ENCODE assay signal across 28 cellular contexts in genomic region chr3:49775538-49775937, GRCh38. TPM values are rescaled to one million over a fixed set of nuclear protein-coding genes. Genes with fewer than 3 reads are reported as not detected.
A peak's percentile ranks its signal among the peaks of the same experiment; 100 is the strongest.
DNase-seq lines count a peak whose midpoint lies in the region; ATAC-seq, FAIRE-seq and TF ChIP-seq lines count a peak whose summit lies in the region.
"Had no signal": no experiment of that assay in that cellular context is flagged by ENCODE, and none has a peak within 500 bp of the region (broad histone marks: within the 10 kb centered on the region; RNA-seq: fewer than 3 reads in every experiment).

No MANE protein-coding gene starts in this region.

- peak overlapping the region; percentile 14 for H3K27ac ChIP-seq in temporal lobe (ENCODE audit: low read depth, low read length)
- H3K27ac ChIP-seq in vagina = no peak overlapping the region
- H3K27ac ChIP-seq: A549; BLaER1 treated with 17β-estradiol and CSF1 and Interleukin-3, amounts not matched to agents 10 nM and 100 nM; foreskin keratinocyte; parathyroid adenoma had no signal

- peaks cover 47% of the 10 kb centered on the region for H3K4me1 ChIP-seq in vagina
- H3K4me1 ChIP-seq: foreskin keratinocyte, parathyroid adenoma had no signal

- CTCF ChIA-PET in activated CD8-positive, alpha-beta memory T cell treated with anti-CD3 and anti-CD28 coated beads, Interleukin-2, amount 10 ng/mL, durations not matched to agents 7 days and 5 days (lab: Charles Lee) = interaction anchor here (0.6 to 1.0 kb wide), 2 partner anchors 8 to 42 kb away, joined by 3 read pairs; no protein-coding TSS in a partner anchor

- TF ChIP-seq CTCF in vagina (IDR thresholded peaks at IDR 0.05) = no peak

- H3K4me3 Mint-ChIP-seq in activated CD8-positive, alpha-beta memory T cell treated with anti-CD3 and anti-CD28 coated beads, Interleukin-2, amount 10 ng/mL, durations not matched to agents 7 days and 5 days = no peak overlapping the region
- H3K4me3 Mint-ChIP-seq: naive thymus-derived CD8-positive, alpha-beta T cell had no signal

- H3K4me3 ChIP-seq in vagina = no peak overlapping the region
- H3K4me3 ChIP-seq: A549; BLaER1 treated with 17β-estradiol and CSF1 and Interleukin-3, amounts not matched to agents 10 nM and 100 nM had no signal

- H3K9me3 Mint-ChIP-seq in activated CD8-positive, alpha-beta memory T cell treated with anti-CD3 and anti-CD28 coated beads, Interleukin-2, amount 10 ng/mL, durations not matched to agents 7 days and 5 days (ENCODE audit: low read depth) = no peaks in the 10 kb centered on the region
- H3K9me3 Mint-ChIP-seq: naive thymus-derived CD8-positive, alpha-beta T cell had no signal

- peaks cover 0 to 17% of the 10 kb centered on the region in 2 donors for H3K36me3 ChIP-seq in vagina

- ATAC-seq in activated CD8-positive, alpha-beta memory T cell treated with anti-CD3 and anti-CD28 coated beads, Interleukin-2, amount 10 ng/mL, durations not matched to agents 7 days and 5 days = no peak
- ATAC-seq in HG03354 (IDR thresholded peaks at IDR 0.05; ENCODE audit: poor library complexity, severe bottlenecking, unreplicated experiment) = no peak
- ATAC-seq: A549; foreskin keratinocyte; HepG2; naive thymus-derived CD8-positive, alpha-beta T cell had no signal

- peaks cover 19% of the 10 kb centered on the region for H3K36me3 Mint-ChIP-seq in activated CD8-positive, alpha-beta memory T cell treated with anti-CD3 and anti-CD28 coated beads, Interleukin-2, amount 10 ng/mL, durations not matched to agents 7 days and 5 days

- peak; percentile 10 for DNase-seq in activated CD8-positive, alpha-beta memory T cell treated with anti-CD3 and anti-CD28 coated beads, Interleukin-2, amount 50 U/mL, for 48 hours
- DNase-seq in activated CD8-positive, alpha-beta memory T cell treated with anti-CD3 and anti-CD28 coated beads, Interleukin-2, amount 10 ng/mL, durations not matched to agents 7 days and 5 days = no peak
- DNase-seq in anterior cingulate cortex (lab: John Stamatoyannopoulos, UW) (peak in 39 of 58 donors; percentile 4 to 73 (median 34)), middle frontal gyrus (ENCODE audit: extremely low spot score, low spot score) (peak; percentile 40), vagina (ENCODE audit: extremely low spot score in 2 of 2) (no peak), GM12891 (ENCODE audit: insufficient read length, low spot score) (no peak)
- DNase-seq: activated CD4-positive, alpha-beta T cell treated with anti-CD3 and anti-CD28 coated beads for 4 hours; foreskin keratinocyte; GDM1; kidney; mammary epithelial cell; naive thymus-derived CD8-positive, alpha-beta T cell; NCI-H1105; NCI-H2029 treated with DMSO at 0.1 percent for 48 hours; NCI-H524 treated with DMSO at 0.1 percent for 48 hours; small intestine; stimulated activated CD4-positive, alpha-beta T cell treated with anti-CD3 and anti-CD28 coated beads, Interleukin-2, amount 100 ng/mL, for 48 hours; stimulated activated naive CD4-positive, alpha-beta T cell treated with Interleukin-2 at 50 U/mL for 16 hours; SW 1271 had no signal

- H3K4me1 Mint-ChIP-seq in activated CD8-positive, alpha-beta memory T cell treated with anti-CD3 and anti-CD28 coated beads, Interleukin-2, amount 10 ng/mL, durations not matched to agents 7 days and 5 days = peaks cover 17% of the 10 kb centered on the region

- TF ChIP-seq POLR2A in vagina (IDR thresholded peaks at IDR 0.05) (no peak), GM12891 (IDR thresholded peaks at IDR 0.05; ENCODE audit: low read depth, low read length) (no peak)

- H3K27ac Mint-ChIP-seq in activated CD8-positive, alpha-beta memory T cell treated with anti-CD3 and anti-CD28 coated beads, Interleukin-2, amount 10 ng/mL, durations not matched to agents 7 days and 5 days = no peak overlapping the region

- no peaks in the 10 kb centered on the region for H3K27me3 ChIP-seq in vagina
- H3K27me3 ChIP-seq: BLaER1 treated with 17β-estradiol and CSF1 and Interleukin-3, amounts not matched to agents 10 nM and 100 nM; foreskin keratinocyte had no signal

- intact Hi-C loops in vagina (cut with DNase I) = no loop called here

- no peaks in the 10 kb centered on the region for H3K9me3 ChIP-seq in vagina
- H3K9me3 ChIP-seq: A549; BLaER1 treated with 17β-estradiol and CSF1 and Interleukin-3, amounts not matched to agents 10 nM and 100 nM had no signal

- no peak for FAIRE-seq in GM12891 (lab: Jason Lieb, UNC)
- FAIRE-seq: A549, HepG2, kidney, small intestine, TTC549 had no signal

- no peaks in the 10 kb centered on the region for H3K27me3 Mint-ChIP-seq in activated CD8-positive, alpha-beta memory T cell treated with anti-CD3 and anti-CD28 coated beads, Interleukin-2, amount 10 ng/mL, durations not matched to agents 7 days and 5 days
- H3K27me3 Mint-ChIP-seq: naive thymus-derived CD8-positive, alpha-beta T cell had no signal

TF ChIP-seq in GM12891, 5 proteins besides CTCF, POLR2A, EP300 and RAD21:
- TF ChIP-seq SPI1 (IDR thresholded peaks at IDR 0.05; ENCODE audit: low read depth, low read length) (no peak), POU2F2 (IDR thresholded peaks at IDR 0.05; ENCODE audit: low read depth, low read length) (no peak), PAX5 (IDR thresholded peaks at IDR 0.05; ENCODE audit: insufficient read depth, low read length, severe bottlenecking) (no peak), POLR2AphosphoS5 (IDR thresholded peaks at IDR 0.05; ENCODE audit: low read depth, low read length) (no peak), TAF1 (IDR thresholded peaks at IDR 0.05; ENCODE audit: low read depth, low read length) (no peak)

RNA-seq across cellular contexts. Expression of gene IP6K1, which starts 10.8 kb away (rescaled TPM):
- total RNA-seq in activated CD8-positive, alpha-beta memory T cell treated with anti-CD3 and anti-CD28 coated beads, Interleukin-2, amount 10 ng/mL, durations not matched to agents 7 days and 5 days = 10 to 100 TPM; 38.3 to 41.0 TPM
- total RNA-seq in temporal lobe (62.9 TPM), vagina (46.2 TPM)
- 8.2 TPM for polyA plus RNA-seq in GM12891 (2012; ENCODE audit: low read depth, missing spikeins)

RNA-seq across cellular contexts. Expression of gene CDHR4, which starts 24.1 kb away (rescaled TPM):
- total RNA-seq in activated CD8-positive, alpha-beta memory T cell treated with anti-CD3 and anti-CD28 coated beads, Interleukin-2, amount 10 ng/mL, durations not matched to agents 7 days and 5 days = under 1 TPM in 1 of 2 experiments, not detected in 1; 0.16 TPM
- total RNA-seq in temporal lobe = under 0.01 TPM
- not detected for total RNA-seq in vagina
- not detected for polyA plus RNA-seq in GM12891 (2012; ENCODE audit: low read depth, missing spikeins)
- total RNA-seq: epithelial cell of proximal tubule; foreskin keratinocyte; HepG2; naive thymus-derived CD8-positive, alpha-beta T cell had no signal
- polyA plus RNA-seq: adipose tissue; foreskin keratinocyte; mammary epithelial cell; naive thymus-derived CD8-positive, alpha-beta T cell had no signal

RNA-seq across cellular contexts. Expression of gene INKA1, which starts 27.5 kb away (rescaled TPM):
- total RNA-seq in activated CD8-positive, alpha-beta memory T cell treated with anti-CD3 and anti-CD28 coated beads, Interleukin-2, amount 10 ng/mL, durations not matched to agents 7 days and 5 days = under 1 TPM; 0.73 to 0.85 TPM
- 6.4 TPM for total RNA-seq in temporal lobe
- total RNA-seq in vagina = 12.5 TPM
- polyA plus RNA-seq in GM12891 (2012; ENCODE audit: low read depth, missing spikeins) = 1.5 TPM

RNA-seq across cellular contexts. Expression of gene UBA7, which starts 38.2 kb away (rescaled TPM):
- total RNA-seq in activated CD8-positive, alpha-beta memory T cell treated with anti-CD3 and anti-CD28 coated beads, Interleukin-2, amount 10 ng/mL, durations not matched to agents 7 days and 5 days = 100 to 1,000 TPM; 149 to 212 TPM
- 3.0 TPM for total RNA-seq in temporal lobe
- total RNA-seq in vagina = 68.3 TPM
- polyA plus RNA-seq in GM12891 (2012; ENCODE audit: low read depth, missing spikeins) = 80.4 TPM

RNA-seq across cellular contexts. Expression of gene GMPPB, which starts 51.8 kb away (rescaled TPM):
- 10 to 100 TPM; 46.6 to 47.9 TPM for total RNA-seq in activated CD8-positive, alpha-beta memory T cell treated with anti-CD3 and anti-CD28 coated beads, Interleukin-2, amount 10 ng/mL, durations not matched to agents 7 days and 5 days
- total RNA-seq in temporal lobe (5.7 TPM), vagina (19.9 TPM)
- 18.9 TPM for polyA plus RNA-seq in GM12891 (2012; ENCODE audit: low read depth, missing spikeins)

Comparison
In these comparisons a context has a peak if more than half of its experiments do, and no peak if none do; other contexts are left out.
1. DNase-seq: peak in activated CD8-positive, alpha-beta memory T cell treated with anti-CD3 and anti-CD28 coated beads, Interleukin-2, amount 50 U/mL, for 48 hours (single experiment), anterior cingulate cortex (39 of 58) and middle frontal gyrus (single experiment); none in activated CD8-positive, alpha-beta memory T cell treated with anti-CD3 and anti-CD28 coated beads, Interleukin-2, amount 10 ng/mL, durations not matched to agents 7 days and 5 days (single experiment), vagina (0 of 2) and GM12891 (single experiment).